Comparison of ENCODE assay signal across 1 cellular context in the genomic region with DNA sequence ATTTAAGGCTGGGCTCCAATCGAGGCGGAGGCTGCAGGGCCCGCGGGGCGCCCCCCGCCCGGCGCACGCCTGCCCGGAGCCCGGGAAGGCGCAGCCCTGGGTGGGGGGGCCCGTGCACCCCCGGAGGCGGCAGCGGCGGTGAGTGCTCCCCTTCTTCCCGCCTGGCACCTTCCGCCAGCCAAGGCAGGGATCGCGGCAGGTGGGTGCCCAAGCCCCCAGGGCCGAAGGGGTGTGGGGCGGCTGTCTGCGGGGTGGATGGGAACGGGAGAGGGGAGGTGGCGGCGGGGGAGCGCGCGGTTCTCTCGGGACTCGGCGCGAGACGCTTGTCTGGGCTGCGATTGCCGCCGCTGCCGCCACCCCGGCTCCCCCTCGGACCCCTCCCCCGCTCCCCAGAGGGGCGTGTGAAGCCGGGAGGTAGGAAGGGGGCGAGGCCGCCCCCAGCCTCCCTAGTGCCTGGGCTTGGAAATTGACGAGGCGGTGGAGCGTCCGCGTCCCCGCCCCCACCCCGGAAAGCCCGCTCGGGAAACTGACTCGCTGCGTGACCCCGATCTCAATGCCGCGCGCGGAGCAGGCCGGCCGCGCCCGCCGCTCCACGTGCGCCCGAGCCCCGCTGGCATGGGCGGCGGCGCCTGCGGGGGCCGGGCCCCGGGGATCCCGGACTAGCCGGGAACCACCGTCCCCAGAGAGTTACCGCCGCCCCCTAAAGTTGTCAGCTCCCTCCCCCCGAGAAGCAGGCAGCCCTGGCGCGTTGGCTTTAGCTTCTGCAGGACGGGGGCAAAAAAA.
TF ChIP-seq lines count a peak whose summit lies in the region.

No MANE protein-coding gene starts in this region.

TF ChIP-seq in HepG2, 621 proteins besides CTCF, POLR2A, EP300 and RAD21 (continued from another document and continues in another):
- TF ChIP-seq, protein P1, sequence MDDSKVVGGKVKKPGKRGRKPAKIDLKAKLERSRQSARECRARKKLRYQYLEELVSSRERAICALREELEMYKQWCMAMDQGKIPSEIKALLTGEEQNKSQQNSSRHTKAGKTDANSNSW (CRISPR knock-in tag; IDR thresholded peaks at IDR 0.05; ENCODE audit: borderline replicate concordance), result 0 out of 2 replicates have a peak, but pooled peaks have one; percentile 77
- TF ChIP-seq ZNF543 (CRISPR knock-in tag; IDR thresholded peaks at IDR 0.05) (no peak), MXI1 (IDR thresholded peaks at IDR 0.05; ENCODE audit: borderline replicate concordance, low read depth, low read length) (peak; percentile 82), ZNF563 (CRISPR knock-in tag; IDR thresholded peaks at IDR 0.05) (peak; percentile 69), NFKB2 (CRISPR knock-in tag; IDR thresholded peaks at IDR 0.05; ENCODE audit: borderline replicate concordance) (no peak; the same call in 1 of the 2 replicates), TBL1XR1 (IDR thresholded peaks at IDR 0.05; ENCODE audit: borderline replicate concordance, low read length, partially characterized antibody) (no peak), HOXA3 (CRISPR knock-in tag; IDR thresholded peaks at IDR 0.05) (peak; percentile 51), THAP11 (CRISPR knock-in tag; IDR thresholded peaks at IDR 0.05) (no peak; the same call in 1 of the 2 replicates), ZNF441 (CRISPR knock-in tag; IDR thresholded peaks at IDR 0.05; ENCODE audit: borderline replicate concordance) (no peak), SIX1 (CRISPR knock-in tag; IDR thresholded peaks at IDR 0.05; ENCODE audit: borderline replicate concordance) (no peak), ZNF644 (CRISPR knock-in tag; IDR thresholded peaks at IDR 0.05; ENCODE audit: low read depth) (no peak), SYNCRIP (IDR thresholded peaks at IDR 0.05; ENCODE audit: insufficient read depth, low read depth, low read length) (no peak), HDAC6 (IDR thresholded peaks at IDR 0.05; ENCODE audit: low read depth, low read length) (no peak), ZFP1 (CRISPR knock-in tag; IDR thresholded peaks at IDR 0.05) (no peak), HMGXB3 (CRISPR knock-in tag; IDR thresholded peaks at IDR 0.05; ENCODE audit: borderline replicate concordance) (no peak), UBTF (CRISPR knock-in tag; IDR thresholded peaks at IDR 0.05) (peak; percentile 76), ZHX1 (CRISPR knock-in tag; IDR thresholded peaks at IDR 0.05; ENCODE audit: low read depth) (no peak), ZNF281 (CRISPR knock-in tag; IDR thresholded peaks at IDR 0.05; ENCODE audit: borderline replicate concordance) (0 out of 2 replicates have a peak, but pooled peaks have one; percentile 39), ZNF44 (CRISPR knock-in tag; IDR thresholded peaks at IDR 0.05) (no peak), ATAD3A (CRISPR knock-in tag; IDR thresholded peaks at IDR 0.05) (no peak), CERS6 (CRISPR knock-in tag; IDR thresholded peaks at IDR 0.05) (no peak)
- TF ChIP-seq, protein P2, sequence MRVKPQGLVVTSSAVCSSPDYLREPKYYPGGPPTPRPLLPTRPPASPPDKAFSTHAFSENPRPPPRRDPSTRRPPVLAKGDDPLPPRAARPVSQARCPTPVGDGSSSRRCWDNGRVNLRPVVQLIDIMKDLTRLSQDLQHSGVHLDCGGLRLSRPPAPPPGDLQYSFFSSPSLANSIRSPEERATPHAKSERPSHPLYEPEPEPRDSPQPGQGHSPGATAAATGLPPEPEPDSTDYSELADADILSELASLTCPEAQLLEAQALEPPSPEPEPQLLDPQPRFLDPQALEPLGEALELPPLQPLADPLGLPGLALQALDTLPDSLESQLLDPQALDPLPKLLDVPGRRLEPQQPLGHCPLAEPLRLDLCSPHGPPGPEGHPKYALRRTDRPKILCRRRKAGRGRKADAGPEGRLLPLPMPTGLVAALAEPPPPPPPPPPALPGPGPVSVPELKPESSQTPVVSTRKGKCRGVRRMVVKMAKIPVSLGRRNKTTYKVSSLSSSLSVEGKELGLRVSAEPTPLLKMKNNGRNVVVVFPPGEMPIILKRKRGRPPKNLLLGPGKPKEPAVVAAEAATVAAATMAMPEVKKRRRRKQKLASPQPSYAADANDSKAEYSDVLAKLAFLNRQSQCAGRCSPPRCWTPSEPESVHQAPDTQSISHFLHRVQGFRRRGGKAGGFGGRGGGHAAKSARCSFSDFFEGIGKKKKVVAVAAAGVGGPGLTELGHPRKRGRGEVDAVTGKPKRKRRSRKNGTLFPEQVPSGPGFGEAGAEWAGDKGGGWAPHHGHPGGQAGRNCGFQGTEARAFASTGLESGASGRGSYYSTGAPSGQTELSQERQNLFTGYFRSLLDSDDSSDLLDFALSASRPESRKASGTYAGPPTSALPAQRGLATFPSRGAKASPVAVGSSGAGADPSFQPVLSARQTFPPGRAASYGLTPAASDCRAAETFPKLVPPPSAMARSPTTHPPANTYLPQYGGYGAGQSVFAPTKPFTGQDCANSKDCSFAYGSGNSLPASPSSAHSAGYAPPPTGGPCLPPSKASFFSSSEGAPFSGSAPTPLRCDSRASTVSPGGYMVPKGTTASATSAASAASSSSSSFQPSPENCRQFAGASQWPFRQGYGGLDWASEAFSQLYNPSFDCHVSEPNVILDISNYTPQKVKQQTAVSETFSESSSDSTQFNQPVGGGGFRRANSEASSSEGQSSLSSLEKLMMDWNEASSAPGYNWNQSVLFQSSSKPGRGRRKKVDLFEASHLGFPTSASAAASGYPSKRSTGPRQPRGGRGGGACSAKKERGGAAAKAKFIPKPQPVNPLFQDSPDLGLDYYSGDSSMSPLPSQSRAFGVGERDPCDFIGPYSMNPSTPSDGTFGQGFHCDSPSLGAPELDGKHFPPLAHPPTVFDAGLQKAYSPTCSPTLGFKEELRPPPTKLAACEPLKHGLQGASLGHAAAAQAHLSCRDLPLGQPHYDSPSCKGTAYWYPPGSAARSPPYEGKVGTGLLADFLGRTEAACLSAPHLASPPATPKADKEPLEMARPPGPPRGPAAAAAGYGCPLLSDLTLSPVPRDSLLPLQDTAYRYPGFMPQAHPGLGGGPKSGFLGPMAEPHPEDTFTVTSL (CRISPR knock-in tag; IDR thresholded peaks at IDR 0.05; ENCODE audit: borderline replicate concordance), result no peak
- TF ChIP-seq, protein P3, sequence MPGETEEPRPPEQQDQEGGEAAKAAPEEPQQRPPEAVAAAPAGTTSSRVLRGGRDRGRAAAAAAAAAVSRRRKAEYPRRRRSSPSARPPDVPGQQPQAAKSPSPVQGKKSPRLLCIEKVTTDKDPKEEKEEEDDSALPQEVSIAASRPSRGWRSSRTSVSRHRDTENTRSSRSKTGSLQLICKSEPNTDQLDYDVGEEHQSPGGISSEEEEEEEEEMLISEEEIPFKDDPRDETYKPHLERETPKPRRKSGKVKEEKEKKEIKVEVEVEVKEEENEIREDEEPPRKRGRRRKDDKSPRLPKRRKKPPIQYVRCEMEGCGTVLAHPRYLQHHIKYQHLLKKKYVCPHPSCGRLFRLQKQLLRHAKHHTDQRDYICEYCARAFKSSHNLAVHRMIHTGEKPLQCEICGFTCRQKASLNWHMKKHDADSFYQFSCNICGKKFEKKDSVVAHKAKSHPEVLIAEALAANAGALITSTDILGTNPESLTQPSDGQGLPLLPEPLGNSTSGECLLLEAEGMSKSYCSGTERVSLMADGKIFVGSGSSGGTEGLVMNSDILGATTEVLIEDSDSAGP (CRISPR knock-in tag; IDR thresholded peaks at IDR 0.05; ENCODE audit: borderline replicate concordance), result 0 out of 2 replicates have a peak, but pooled peaks have one; percentile 5
- TF ChIP-seq, protein P4, sequence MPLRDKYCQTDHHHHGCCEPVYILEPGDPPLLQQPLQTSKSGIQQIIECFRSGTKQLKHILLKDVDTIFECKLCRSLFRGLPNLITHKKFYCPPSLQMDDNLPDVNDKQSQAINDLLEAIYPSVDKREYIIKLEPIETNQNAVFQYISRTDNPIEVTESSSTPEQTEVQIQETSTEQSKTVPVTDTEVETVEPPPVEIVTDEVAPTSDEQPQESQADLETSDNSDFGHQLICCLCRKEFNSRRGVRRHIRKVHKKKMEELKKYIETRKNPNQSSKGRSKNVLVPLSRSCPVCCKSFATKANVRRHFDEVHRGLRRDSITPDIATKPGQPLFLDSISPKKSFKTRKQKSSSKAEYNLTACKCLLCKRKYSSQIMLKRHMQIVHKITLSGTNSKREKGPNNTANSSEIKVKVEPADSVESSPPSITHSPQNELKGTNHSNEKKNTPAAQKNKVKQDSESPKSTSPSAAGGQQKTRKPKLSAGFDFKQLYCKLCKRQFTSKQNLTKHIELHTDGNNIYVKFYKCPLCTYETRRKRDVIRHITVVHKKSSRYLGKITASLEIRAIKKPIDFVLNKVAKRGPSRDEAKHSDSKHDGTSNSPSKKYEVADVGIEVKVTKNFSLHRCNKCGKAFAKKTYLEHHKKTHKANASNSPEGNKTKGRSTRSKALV (CRISPR knock-in tag; IDR thresholded peaks at IDR 0.05), result no peak
